In genomic region chr2:212532087-212532486, GRCh38 we compare ENCODE assay signal across 30 cellular contexts. TPM values are rescaled to one million over a fixed set of nuclear protein-coding genes. Genes with fewer than 3 reads are reported as not detected.
"Had no signal": no experiment of that assay in that cellular context is flagged by ENCODE, and none has a peak within 500 bp of the region (broad histone marks: within the 10 kb centered on the region; RNA-seq: fewer than 3 reads in every experiment).

No MANE protein-coding gene starts in this region.

- H3K36me3 ChIP-seq: adrenal gland, brain microvascular endothelial cell had no signal

- H3K27ac ChIP-seq: adrenal gland, brain microvascular endothelial cell, epithelial cell of prostate had no signal

- DNase-seq: activated CD4-positive, alpha-beta memory T cell treated with anti-CD3 and anti-CD28 coated beads for 36 hours; activated CD4-positive, alpha-beta T cell treated with anti-CD3 and anti-CD28 coated beads for 36 hours; activated CD4-positive, alpha-beta T cell treated with anti-CD3 and anti-CD28 coated beads, Interleukin-2, amount 10 ng/mL, durations not matched to agents 24 days and 14 days; activated CD4-positive, CD25-positive, alpha-beta regulatory T cell; activated CD4-positive, CD25-positive, alpha-beta regulatory T cell treated with anti-CD3 and anti-CD28 coated beads, Interleukin-2, amount 50 U/mL, for 72 hours; activated CD8-positive, alpha-beta memory T cell treated with anti-CD3 and anti-CD28 coated beads, Interleukin-2, amount 10 ng/mL, durations not matched to agents 7 days and 5 days; activated CD8-positive, alpha-beta memory T cell treated with anti-CD3 and anti-CD28 coated beads, Interleukin-2, amount 50 U/mL, for 4 hours; activated CD8-positive, alpha-beta T cell treated with anti-CD3 and anti-CD28 coated beads, Interleukin-2, amount 10 ng/mL, durations not matched to agents 7 days and 5 days; activated effector memory CD4-positive, alpha-beta T cell treated with anti-CD3 and anti-CD28 coated beads, Interleukin-2, amount 50 U/mL, for 16 hours; activated naive CD4-positive, alpha-beta T cell treated with anti-CD3 and anti-CD28 coated beads for 36 hours; activated naive CD8-positive, alpha-beta T cell treated with anti-CD3 and anti-CD28 coated beads for 36 hours; activated naive CD8-positive, alpha-beta T cell treated with anti-CD3 and anti-CD28 coated beads, Interleukin-2, amount 50 U/mL, for 24 hours; activated T-cell treated with anti-CD3 and anti-CD28 coated beads, Interleukin-2, amount 50 U/mL, for 1 hour; activated T-cell treated with anti-CD3 and anti-CD28 coated beads, Interleukin-2, amount 50 U/mL, for 48 hours; adrenal gland; aorta; brain microvascular endothelial cell; cortex of kidney; dermis blood vessel endothelial cell; effector CD4-positive, alpha-beta T cell; effector memory CD8-positive, alpha-beta T cell; foreskin fibroblast; T-helper 2 cell had no signal

- H3K9me3 ChIP-seq: adrenal gland had no signal

- H3K9me3 Mint-ChIP-seq: activated CD4-positive, alpha-beta memory T cell treated with anti-CD3 and anti-CD28 coated beads for 36 hours; activated CD4-positive, alpha-beta T cell treated with anti-CD3 and anti-CD28 coated beads, Interleukin-2, amount 10 ng/mL, durations not matched to agents 24 days and 14 days; activated naive CD4-positive, alpha-beta T cell treated with anti-CD3 and anti-CD28 coated beads for 36 hours; activated naive CD4-positive, alpha-beta T cell treated with anti-CD3 and anti-CD28 coated beads, Interleukin-2, amount 50 U/mL, for 24 hours; activated naive CD8-positive, alpha-beta T cell treated with anti-CD3 and anti-CD28 coated beads for 36 hours; activated naive CD8-positive, alpha-beta T cell treated with anti-CD3 and anti-CD28 coated beads, Interleukin-2, amount 50 U/mL, for 24 hours; activated T-helper 1 cell treated with anti-CD3 and anti-CD28 coated beads, Interleukin-12 subunit alpha, Interleukin-12 subunit beta, Interleukin-2, Interleukin-4 antibody, amounts not matched to agents 30 ng/mL and 10 ng/mL and 1 ng/mL, durations not matched to agents 14 hours and 24 hours and 36 hours; activated T-helper 2 cell treated with anti-CD3 and anti-CD28 coated beads, Interferon-gamma antibody, Interleukin-2, Interleukin-4, amounts not matched to agents 10 μg/mL and 5 μg/mL and 100 μg/mL, durations not matched to agents 14 hours and 24 hours and 36 hours; central memory CD8-positive, alpha-beta T cell; effector memory CD8-positive, alpha-beta T cell had no signal

- H3K4me1 Mint-ChIP-seq: activated naive CD4-positive, alpha-beta T cell treated with anti-CD3 and anti-CD28 coated beads, Interleukin-2, amount 50 U/mL, for 24 hours; activated naive CD8-positive, alpha-beta T cell treated with anti-CD3 and anti-CD28 coated beads, Interleukin-2, amount 50 U/mL, for 24 hours; central memory CD8-positive, alpha-beta T cell had no signal

- H3K27ac Mint-ChIP-seq: activated CD4-positive, alpha-beta memory T cell treated with anti-CD3 and anti-CD28 coated beads for 36 hours; activated CD4-positive, alpha-beta T cell treated with anti-CD3 and anti-CD28 coated beads for 36 hours; activated CD4-positive, alpha-beta T cell treated with anti-CD3 and anti-CD28 coated beads, Interleukin-2, amount 10 ng/mL, durations not matched to agents 24 days and 14 days; activated CD8-positive, alpha-beta memory T cell treated with anti-CD3 and anti-CD28 coated beads, Interleukin-2, amount 10 ng/mL, durations not matched to agents 7 days and 5 days; activated CD8-positive, alpha-beta T cell treated with anti-CD3 and anti-CD28 coated beads, Interleukin-2, amount 10 ng/mL, durations not matched to agents 7 days and 5 days; activated naive CD4-positive, alpha-beta T cell treated with anti-CD3 and anti-CD28 coated beads for 36 hours; activated naive CD4-positive, alpha-beta T cell treated with anti-CD3 and anti-CD28 coated beads, Interleukin-2, amount 50 U/mL, for 24 hours; activated naive CD8-positive, alpha-beta T cell treated with anti-CD3 and anti-CD28 coated beads for 36 hours; activated naive CD8-positive, alpha-beta T cell treated with anti-CD3 and anti-CD28 coated beads, Interleukin-2, amount 50 U/mL, for 24 hours; activated T-helper 1 cell treated with anti-CD3 and anti-CD28 coated beads, Interleukin-12 subunit alpha, Interleukin-12 subunit beta, Interleukin-2, Interleukin-4 antibody, amounts not matched to agents 30 ng/mL and 10 ng/mL and 1 ng/mL, durations not matched to agents 14 hours and 24 hours and 36 hours; activated T-helper 2 cell treated with anti-CD3 and anti-CD28 coated beads, Interferon-gamma antibody, Interleukin-2, Interleukin-4, amounts not matched to agents 10 μg/mL and 5 μg/mL and 100 μg/mL, durations not matched to agents 14 hours and 24 hours and 36 hours; effector memory CD8-positive, alpha-beta T cell had no signal

- H3K4me3 ChIP-seq: adrenal gland had no signal

- H3K4me3 Mint-ChIP-seq: activated CD4-positive, alpha-beta memory T cell treated with anti-CD3 and anti-CD28 coated beads for 36 hours; activated CD4-positive, alpha-beta T cell treated with anti-CD3 and anti-CD28 coated beads for 36 hours; activated CD4-positive, alpha-beta T cell treated with anti-CD3 and anti-CD28 coated beads, Interleukin-2, amount 10 ng/mL, durations not matched to agents 24 days and 14 days; activated CD8-positive, alpha-beta memory T cell treated with anti-CD3 and anti-CD28 coated beads, Interleukin-2, amount 10 ng/mL, durations not matched to agents 7 days and 5 days; activated CD8-positive, alpha-beta T cell treated with anti-CD3 and anti-CD28 coated beads, Interleukin-2, amount 10 ng/mL, durations not matched to agents 7 days and 5 days; activated naive CD4-positive, alpha-beta T cell treated with anti-CD3 and anti-CD28 coated beads for 36 hours; activated naive CD4-positive, alpha-beta T cell treated with anti-CD3 and anti-CD28 coated beads, Interleukin-2, amount 50 U/mL, for 24 hours; activated naive CD8-positive, alpha-beta T cell treated with anti-CD3 and anti-CD28 coated beads for 36 hours; activated naive CD8-positive, alpha-beta T cell treated with anti-CD3 and anti-CD28 coated beads, Interleukin-2, amount 50 U/mL, for 24 hours; activated T-helper 1 cell treated with anti-CD3 and anti-CD28 coated beads, Interleukin-12 subunit alpha, Interleukin-12 subunit beta, Interleukin-2, Interleukin-4 antibody, amounts not matched to agents 30 ng/mL and 10 ng/mL and 1 ng/mL, durations not matched to agents 14 hours and 24 hours and 36 hours; central memory CD8-positive, alpha-beta T cell; effector memory CD8-positive, alpha-beta T cell had no signal

- H3K27me3 ChIP-seq: brain microvascular endothelial cell had no signal

- H3K36me3 Mint-ChIP-seq: activated CD4-positive, alpha-beta memory T cell treated with anti-CD3 and anti-CD28 coated beads for 36 hours; activated CD8-positive, alpha-beta memory T cell treated with anti-CD3 and anti-CD28 coated beads, Interleukin-2, amount 10 ng/mL, durations not matched to agents 7 days and 5 days; activated naive CD4-positive, alpha-beta T cell treated with anti-CD3 and anti-CD28 coated beads, Interleukin-2, amount 50 U/mL, for 24 hours; activated naive CD8-positive, alpha-beta T cell treated with anti-CD3 and anti-CD28 coated beads for 36 hours had no signal

- ATAC-seq: activated CD4-positive, alpha-beta T cell treated with anti-CD3 and anti-CD28 coated beads for 36 hours; activated CD8-positive, alpha-beta memory T cell treated with anti-CD3 and anti-CD28 coated beads, Interleukin-2, amount 10 ng/mL, durations not matched to agents 7 days and 5 days; activated CD8-positive, alpha-beta T cell treated with anti-CD3 and anti-CD28 coated beads, Interleukin-2, amount 10 ng/mL, durations not matched to agents 7 days and 5 days; activated naive CD8-positive, alpha-beta T cell treated with anti-CD3 and anti-CD28 coated beads, Interleukin-2, amount 50 U/mL, for 24 hours; effector memory CD8-positive, alpha-beta T cell had no signal

RNA-seq across cellular contexts. Expression of gene ERBB4, which starts 6.5 kb away (rescaled TPM):
- total RNA-seq: activated CD4-positive, alpha-beta memory T cell treated with anti-CD3 and anti-CD28 coated beads for 36 hours; activated CD4-positive, alpha-beta T cell treated with anti-CD3 and anti-CD28 coated beads for 36 hours; activated CD4-positive, alpha-beta T cell treated with anti-CD3 and anti-CD28 coated beads, Interleukin-2, amount 10 ng/mL, durations not matched to agents 24 days and 14 days; activated CD8-positive, alpha-beta memory T cell treated with anti-CD3 and anti-CD28 coated beads for 36 hours; activated CD8-positive, alpha-beta memory T cell treated with anti-CD3 and anti-CD28 coated beads, Interleukin-2, amount 10 ng/mL, durations not matched to agents 7 days and 5 days; activated CD8-positive, alpha-beta T cell treated with anti-CD3 and anti-CD28 coated beads, Interleukin-2, amount 10 ng/mL, durations not matched to agents 7 days and 5 days; activated naive CD4-positive, alpha-beta T cell treated with anti-CD3 and anti-CD28 coated beads for 36 hours; activated naive CD8-positive, alpha-beta T cell treated with anti-CD3 and anti-CD28 coated beads for 36 hours; activated T-helper 1 cell treated with anti-CD3 and anti-CD28 coated beads, Interleukin-12 subunit alpha, Interleukin-12 subunit beta, Interleukin-2, Interleukin-4 antibody, amounts not matched to agents 30 ng/mL and 10 ng/mL and 1 ng/mL, durations not matched to agents 14 hours and 24 hours and 36 hours; activated T-helper 2 cell treated with anti-CD3 and anti-CD28 coated beads, Interferon-gamma antibody, Interleukin-2, Interleukin-4, amounts not matched to agents 10 μg/mL and 5 μg/mL and 100 μg/mL, durations not matched to agents 14 hours and 24 hours and 36 hours; T-helper 1 cell treated with Interleukin-12 subunit alpha and Interleukin-12 subunit beta and Interleukin-4 antibody, amounts not matched to agents 30 ng/mL and 1 ng/mL, for 36 hours had no signal
